8 cellular contexts compared by ENCODE assay signal in the genomic region with DNA sequence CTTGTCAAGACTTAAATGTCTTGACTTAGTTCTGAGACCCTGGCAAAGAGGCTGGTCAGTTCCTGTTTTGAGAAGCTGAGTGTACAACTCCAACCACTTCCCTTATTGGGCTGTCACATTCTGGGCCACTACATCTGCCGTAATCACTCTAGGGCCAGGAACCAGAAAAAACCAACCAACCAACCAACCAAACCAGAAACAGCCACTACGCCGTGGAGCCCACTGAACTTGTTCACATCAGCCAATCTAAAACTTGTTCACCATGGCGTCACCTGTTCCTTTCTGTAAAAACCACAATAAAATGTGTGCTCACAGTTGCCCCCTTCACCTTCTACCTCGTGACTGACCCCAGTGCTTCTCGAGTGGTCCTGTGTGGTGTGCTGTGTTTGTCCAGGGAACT.
DNase-seq lines count a peak whose midpoint lies in the region; ATAC-seq, FAIRE-seq and TF ChIP-seq lines count a peak whose summit lies in the region.

No MANE protein-coding gene starts in this region.

- TF ChIP-seq POLR2A in GM12892 (IDR thresholded peaks at IDR 0.05; ENCODE audit: low read depth, low read length), result peak; percentile 23; the same call in 1 of the 2 replicates

- H3K27me3 Mint-ChIP-seq in immature natural killer cell (ENCODE audit: low read depth in 3 of 3), result peaks cover 6 to 12% (median 9%) of the 10 kb centered on the region in 3 donors

- in situ Hi-C loops in KBM-7 (cut with MboI; ENCODE audit: low pct_unique_long_range_greater_than_20kb, low sequenced_read_pairs), result no loop called here

- peak overlapping the region; percentile 78 to 87 (median 82) for H3K4me3 Mint-ChIP-seq in immature natural killer cell

- no peak for DNase-seq in GM12892 (ENCODE audit: insufficient read length)
- peak; percentile 95 for DNase-seq in KBM-7
- peak; percentile 84 to 86 (median 86) for DNase-seq in immature natural killer cell
- DNase-seq in NCI-H524 treated with DMSO at 0.1 percent for 48 hours (lab: John Stamatoyannopoulos, UW), result no peak
- no peak for DNase-seq in effector CD8-positive, alpha-beta T cell (lab: John Stamatoyannopoulos, UW)
- DNase-seq in NCI-H345 (lab: John Stamatoyannopoulos, UW), result no peak
- no peak for DNase-seq in superior temporal gyrus (ENCODE audit: extremely low spot score)

- H3K36me3 Mint-ChIP-seq in immature natural killer cell, result peaks cover 0 to 5% (median 5%) of the 10 kb centered on the region in 3 donors

- peaks cover 85 to 95% of the 10 kb centered on the region in 2 donors for H3K4me1 Mint-ChIP-seq in immature natural killer cell

- no peaks in the 10 kb centered on the region for H3K9me3 Mint-ChIP-seq in immature natural killer cell

- ATAC-seq in GM21576 (IDR thresholded peaks at IDR 0.05; ENCODE audit: unreplicated experiment), result peak; percentile 69

- H3K27ac Mint-ChIP-seq in immature natural killer cell, result peak overlapping the region; percentile 82 to 98 (median 94)

- FAIRE-seq in GM12892 (lab: Jason Lieb, UNC), result peak; percentile 54

Comparison
In these comparisons a context has a peak if more than half of its experiments do, and no peak if none do; other contexts are left out.
1. DNase-seq: peak in KBM-7 (single experiment) and immature natural killer cell (3 of 3); none in GM12892 (single experiment), NCI-H524 treated with DMSO at 0.1 percent for 48 hours (single experiment), effector CD8-positive, alpha-beta T cell (single experiment), NCI-H345 (single experiment) and superior temporal gyrus (single experiment).